Comparison of ENCODE assay signal across 13 cellular contexts in genomic region chr14:56745091-56745490, GRCh38.
DNase-seq lines count a peak whose midpoint lies in the region; TF ChIP-seq lines count a peak whose summit lies in the region.
"Had no signal": no experiment of that assay in that cellular context is flagged by ENCODE, and none has a peak within 500 bp of the region (broad histone marks: within the 10 kb centered on the region; RNA-seq: fewer than 3 reads in every experiment).

No MANE protein-coding gene starts in this region.

- H3K36me3 ChIP-seq in Caco-2 (ENCODE audit: control insufficient read depth, insufficient read depth, low read length) = no peaks in the 10 kb centered on the region

- H3K4me1 ChIP-seq in Caco-2 (0 out of 2 replicates have a peak, but pooled peaks cover 8% of the 10 kb centered on the region), H9 (ENCODE audit: insufficient read depth, low read length) (peaks cover 3% of the 10 kb centered on the region; the same call in 1 of the 2 replicates)

- H3K18ac ChIP-seq in H9 (ENCODE audit: insufficient read length, low read depth, low read length) = no peak overlapping the region

- H3K4me3 Mint-ChIP-seq in Caco-2 (ENCODE audit: unreplicated experiment) (no peak overlapping the region), H9 (no peak overlapping the region), endothelial cell (ENCODE audit: unreplicated experiment) (no peak overlapping the region)
- H3K4me3 Mint-ChIP-seq: B cell; CD4-positive, alpha-beta T cell had no signal

- H3K36me3 Mint-ChIP-seq in Caco-2 (ENCODE audit: insufficient read depth, unreplicated experiment) = no peaks in the 10 kb centered on the region
- H3K36me3 Mint-ChIP-seq in H9 (ENCODE audit: insufficient read depth in 1 of 3, low read depth in 3 of 3) = no peaks in the 10 kb centered on the region
- no peaks in the 10 kb centered on the region for H3K36me3 Mint-ChIP-seq in endothelial cell (ENCODE audit: low read depth, unreplicated experiment)

- no peaks in the 10 kb centered on the region for H3K79me2 ChIP-seq in H9 (ENCODE audit: insufficient read depth, low read length)

- H3K4me2 ChIP-seq in H9 (ENCODE audit: insufficient read depth, insufficient read length, low read length) = no peak overlapping the region

- H3K4me3 ChIP-seq in Caco-2 (ENCODE audit: low read depth, low read length) = no peak overlapping the region

- CTCF ChIA-PET in Caco-2 (lab: Charles Lee) = no interaction called here

- H2BK15ac ChIP-seq in H9 (ENCODE audit: low read depth, low read length) = no peak overlapping the region

- H2AFZ ChIP-seq in H9 (ENCODE audit: low read length) = no peak overlapping the region

- peak overlapping the region; percentile 24 for H3K27ac Mint-ChIP-seq in Caco-2 (ENCODE audit: unreplicated experiment)
- no peak overlapping the region for H3K27ac Mint-ChIP-seq in H9
- H3K27ac Mint-ChIP-seq in endothelial cell (ENCODE audit: unreplicated experiment) = no peak overlapping the region
- H3K27ac Mint-ChIP-seq: B cell; CD4-positive, alpha-beta T cell had no signal

- TF ChIP-seq CTCF in Caco-2 (IDR thresholded peaks at IDR 0.05; ENCODE audit: insufficient read depth in 1 of 2, low read depth in 1 of 2, low read length in 1 of 2, severe bottlenecking in 1 of 2, unreplicated experiment in 1 of 2) = no peak
- TF ChIP-seq CTCF in H9 (conservative IDR thresholded peaks at IDR 0.05) = no peak
- TF ChIP-seq CTCF in endothelial cell (IDR thresholded peaks at IDR 0.05; ENCODE audit: unreplicated experiment) = no peak

- H3K9me3 Mint-ChIP-seq in Caco-2 (ENCODE audit: unreplicated experiment) (no peaks in the 10 kb centered on the region), H9 (no peaks in the 10 kb centered on the region), endothelial cell (ENCODE audit: unreplicated experiment) (no peaks in the 10 kb centered on the region)
- H3K9me3 Mint-ChIP-seq: CD4-positive, alpha-beta T cell had no signal

- no peak overlapping the region for H3K9ac ChIP-seq in H9 (ENCODE audit: extremely low read depth, insufficient read length, low read length)

- H3K79me1 ChIP-seq in H9 (ENCODE audit: insufficient read depth, low read depth, low read length, poor library complexity, severe bottlenecking) = no peaks in the 10 kb centered on the region

- no peak overlapping the region for H3K4ac ChIP-seq in H9 (ENCODE audit: low read depth, low read length)

- H3K9me3 ChIP-seq in Caco-2 (no peaks in the 10 kb centered on the region), H9 (ENCODE audit: control insufficient read depth, low read depth, low read length) (no peaks in the 10 kb centered on the region)

- H3K27me3 ChIP-seq in Caco-2 (replicated peaks; ENCODE audit: control insufficient read depth, insufficient read depth, low read length) (no peaks in the 10 kb centered on the region), H9 (ENCODE audit: insufficient read depth, low read length) (no peaks in the 10 kb centered on the region)

- no peak overlapping the region for H2BK20ac ChIP-seq in H9 (ENCODE audit: low read depth, low read length, poor library complexity, severe bottlenecking)

- H3K27me3 Mint-ChIP-seq in Caco-2 (ENCODE audit: insufficient read depth, unreplicated experiment) (no peaks in the 10 kb centered on the region), H9 (ENCODE audit: low read depth) (no peaks in the 10 kb centered on the region; the same call in 1 of the 2 replicates), endothelial cell (ENCODE audit: unreplicated experiment) (peaks cover 2% of the 10 kb centered on the region)

- DNase-seq in Caco-2 (no peak), H9 (no peak), astrocyte of the hippocampus (ENCODE audit: low read depth, low spot score) (peak; percentile 7), left kidney (ENCODE audit: low read depth, low spot score) (peak; percentile 39), T1000 (lab: John Stamatoyannopoulos, UW) (no peak), caudate nucleus (lab: John Stamatoyannopoulos, UW) (no peak), endothelial cell (ENCODE audit: low spot score) (no peak)
- DNase-seq: C1 segment of cervical spinal cord; CD4-positive, alpha-beta T cell; DMS79; GDM1 had no signal

- POLR2A ChIA-PET in Caco-2 (lab: Charles Lee) = interaction anchor here (0.7 kb wide), 1 partner anchor 162 kb away, joined by 3 read pairs; no protein-coding TSS in a partner anchor

- H4K20me1 ChIP-seq in H9 (ENCODE audit: control insufficient read depth, insufficient read depth, insufficient read length) = no peaks in the 10 kb centered on the region

- WGBS in H9 (ENCODE audit: extremely low coverage, insufficient read length, low lambda C conversion rate) = no CpG with 5 or more reads among the region's 4 CpGs

- peak overlapping the region; percentile 67 for H2BK120ac ChIP-seq in H9 (ENCODE audit: low read depth, low read length, poor library complexity, severe bottlenecking)

- H2BK5ac ChIP-seq in H9 (ENCODE audit: insufficient read length, low read length) = no peak overlapping the region

- no peak overlapping the region for H3K56ac ChIP-seq in H9 (ENCODE audit: insufficient read length, low read depth, low read length)

- intact Hi-C loops in Caco-2 (cut with micrococcal nuclease; ENCODE audit: unreplicated experiment) = no loop called here

- no peak overlapping the region for H3K14ac ChIP-seq in H9 (ENCODE audit: insufficient read depth, low read length)

- no peak overlapping the region for H4K8ac ChIP-seq in H9 (replicated peaks; ENCODE audit: insufficient read length, low read depth, low read length)

- H2BK12ac ChIP-seq in H9 (ENCODE audit: insufficient read length, low read depth, low read length) = no peak overlapping the region

- H4K91ac ChIP-seq in H9 (ENCODE audit: insufficient read length, low read depth, low read length) = no peak overlapping the region

- H3T11ph ChIP-seq in H9 (ENCODE audit: low read length) = no peak overlapping the region

- BruUV-seq in Caco-2 (replicated peaks; lab: Mats Ljungman, UMichigan) = no TSS peak

- H3K27ac ChIP-seq in H9 (ENCODE audit: insufficient read length, low read depth, low read length) (no peak overlapping the region), caudate nucleus (ENCODE audit: low read depth, low read length) (no peak overlapping the region)
- H3K27ac ChIP-seq: HL-60 had no signal

- H3K23ac ChIP-seq in H9 (ENCODE audit: insufficient read length, low read depth, low read length) = no peak overlapping the region

- H4K5ac ChIP-seq in H9 (ENCODE audit: insufficient read length, low read depth, low read length) = no peak overlapping the region

- no peak overlapping the region for H2AK5ac ChIP-seq in H9 (ENCODE audit: insufficient read length, low read length)

- H3K4me1 Mint-ChIP-seq in Caco-2 (ENCODE audit: low read depth, unreplicated experiment) (peaks cover 13% of the 10 kb centered on the region), H9 (peaks cover 34 to 35% of the 10 kb centered on the region in 2 experiments), endothelial cell (ENCODE audit: unreplicated experiment) (peaks cover 4% of the 10 kb centered on the region)
- H3K4me1 Mint-ChIP-seq: B cell had no signal

- H3K23me2 ChIP-seq in H9 (ENCODE audit: insufficient read length, low read depth, low read length, poor library complexity, severe bottlenecking) = no peaks in the 10 kb centered on the region

Comparison
In these comparisons a context has a peak if more than half of its experiments do, and no peak if none do; other contexts are left out.
1. DNase-seq: peak in astrocyte of the hippocampus (single experiment) and left kidney (single experiment); none in Caco-2 (0 of 2), H9 (single experiment), T1000 (single experiment), caudate nucleus (0 of 61) and endothelial cell (single experiment).